In the genomic region with DNA sequence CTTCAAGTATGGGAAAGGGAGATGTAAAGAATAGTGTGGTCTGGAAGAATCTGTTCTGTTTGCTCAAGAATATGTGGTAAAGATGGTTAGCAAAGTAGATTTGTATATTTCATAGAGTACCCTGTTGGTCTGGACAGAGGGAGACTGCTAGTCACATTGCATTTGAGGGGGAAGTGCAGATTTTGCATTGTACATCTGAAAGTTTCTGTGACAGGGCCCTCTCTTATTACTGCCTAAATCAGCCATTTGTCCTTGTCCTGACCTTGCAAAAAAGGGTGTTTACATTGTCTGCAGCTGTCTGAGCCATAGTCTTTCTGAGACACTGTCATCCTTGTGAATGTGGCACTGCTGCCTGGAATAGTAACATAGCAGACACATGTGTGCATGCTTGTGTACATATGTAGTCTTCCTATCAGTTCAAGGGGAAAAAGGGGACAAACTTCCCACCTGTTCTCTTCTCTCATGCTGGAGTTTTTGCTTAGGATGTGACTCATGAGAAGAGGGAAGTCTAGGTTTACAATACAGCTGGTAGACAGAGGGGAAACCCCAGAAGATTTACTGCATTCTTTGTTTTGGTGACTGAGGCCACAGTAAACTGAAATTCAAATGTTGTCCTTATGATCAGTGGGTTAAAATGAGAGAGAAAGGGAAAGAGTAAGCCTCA, we compare ENCODE assay signal across 12 cellular contexts.
DNase-seq lines count a peak whose midpoint lies in the region; ATAC-seq and TF ChIP-seq lines count a peak whose summit lies in the region.
"Had no signal": no experiment of that assay in that cellular context is flagged by ENCODE, and none has a peak within 500 bp of the region (broad histone marks: within the 10 kb centered on the region; RNA-seq: fewer than 3 reads in every experiment).

No MANE protein-coding gene starts in this region.

- ATAC-seq in GM18868 (IDR thresholded peaks at IDR 0.05; ENCODE audit: unreplicated experiment) (peak; percentile 64), HG02852 (IDR thresholded peaks at IDR 0.05; ENCODE audit: unreplicated experiment) (peak; percentile 53), Panc1 (peak; percentile 21; the same call in 1 of the 2 replicates), mucosa of descending colon (peak; percentile 75), WTC11 (no peak), GM21526 (IDR thresholded peaks at IDR 0.05; ENCODE audit: low FRiP score, unreplicated experiment) (no peak)
- ATAC-seq: esophagus mucosa; naive thymus-derived CD4-positive, alpha-beta T cell had no signal

- no peaks in the 10 kb centered on the region for H3K36me3 Mint-ChIP-seq in activated CD4-positive, alpha-beta memory T cell treated with anti-CD3 and anti-CD28 coated beads, Interleukin-2, amount 10 ng/mL, durations not matched to agents 7 days and 5 days (ENCODE audit: low read depth)
- no peaks in the 10 kb centered on the region for H3K36me3 Mint-ChIP-seq in WTC11
- H3K36me3 Mint-ChIP-seq in glutamatergic neuron (ENCODE audit: unreplicated experiment) = no peaks in the 10 kb centered on the region
- H3K36me3 Mint-ChIP-seq: naive thymus-derived CD4-positive, alpha-beta T cell had no signal

- H3K27ac Mint-ChIP-seq in activated CD4-positive, alpha-beta memory T cell treated with anti-CD3 and anti-CD28 coated beads, Interleukin-2, amount 10 ng/mL, durations not matched to agents 7 days and 5 days = no peak overlapping the region
- H3K27ac Mint-ChIP-seq in WTC11 (no peak overlapping the region), glutamatergic neuron (ENCODE audit: unreplicated experiment) (no peak overlapping the region)
- H3K27ac Mint-ChIP-seq: naive thymus-derived CD4-positive, alpha-beta T cell had no signal

- H3K27ac ChIP-seq in Panc1 (ENCODE audit: low read length) = no peak overlapping the region
- H3K27ac ChIP-seq: BLaER1 had no signal

- no peaks in the 10 kb centered on the region for H3K27me3 ChIP-seq in Panc1 (ENCODE audit: control insufficient read depth, insufficient read depth, low read length)
- H3K27me3 ChIP-seq: BLaER1 had no signal

- H3K4me3 Mint-ChIP-seq in activated CD4-positive, alpha-beta memory T cell treated with anti-CD3 and anti-CD28 coated beads, Interleukin-2, amount 10 ng/mL, durations not matched to agents 7 days and 5 days = no peak overlapping the region
- H3K4me3 Mint-ChIP-seq in WTC11 = no peak overlapping the region
- H3K4me3 Mint-ChIP-seq in glutamatergic neuron (ENCODE audit: unreplicated experiment) = no peak overlapping the region
- H3K4me3 Mint-ChIP-seq: naive thymus-derived CD4-positive, alpha-beta T cell had no signal

- H3K4me1 Mint-ChIP-seq in activated CD4-positive, alpha-beta memory T cell treated with anti-CD3 and anti-CD28 coated beads, Interleukin-2, amount 10 ng/mL, durations not matched to agents 7 days and 5 days = no peaks in the 10 kb centered on the region
- H3K4me1 Mint-ChIP-seq in WTC11 (peaks cover 15% of the 10 kb centered on the region), glutamatergic neuron (ENCODE audit: low read depth, unreplicated experiment) (peaks cover 9% of the 10 kb centered on the region)
- H3K4me1 Mint-ChIP-seq: naive thymus-derived CD4-positive, alpha-beta T cell had no signal

- POLR2A ChIA-PET in Panc1 (lab: Charles Lee) = no interaction called here
- POLR2A ChIA-PET in activated CD4-positive, alpha-beta memory T cell treated with anti-CD3 and anti-CD28 coated beads, Interleukin-2, amount 10 ng/mL, durations not matched to agents 7 days and 5 days (lab: Charles Lee) = no interaction called here
- POLR2A ChIA-PET in WTC11 (lab: Charles Lee) = no interaction called here

- no peak for DNase-seq in Panc1 (ENCODE audit: low read depth, low spot score)
- no peak for DNase-seq in mucosa of descending colon
- no peak for DNase-seq in activated CD4-positive, alpha-beta memory T cell treated with anti-CD3 and anti-CD28 coated beads, Interleukin-2, amount 10 ng/mL, durations not matched to agents 7 days and 5 days
- no peak for DNase-seq in WTC11 (ENCODE audit: low spot score)
- DNase-seq in glutamatergic neuron = no peak
- DNase-seq: naive thymus-derived CD4-positive, alpha-beta T cell; NCI-H2029 had no signal

- in situ Hi-C loops in Panc1 (cut with HindIII; ENCODE audit: low pct_unique_long_range_greater_than_20kb, low sequenced_read_pairs) = no loop called here

- TF ChIP-seq CTCF in Panc1 (IDR thresholded peaks at IDR 0.05) (no peak), mucosa of descending colon (IDR thresholded peaks at IDR 0.05) (no peak), WTC11 (IDR thresholded peaks at IDR 0.05) (no peak), glutamatergic neuron (IDR thresholded peaks at IDR 0.05; ENCODE audit: partially characterized antibody, unreplicated experiment) (no peak)

- H3K4me3 ChIP-seq in Panc1 (ENCODE audit: low read depth in 2 of 2, low read length in 2 of 2) = no peak overlapping the region
- H3K4me3 ChIP-seq in mucosa of descending colon = no peak overlapping the region
- H3K4me3 ChIP-seq: BLaER1 had no signal

- BruUV-seq in Panc1 (replicated peaks; lab: Mats Ljungman, UMichigan) = no TSS peak

- CTCF ChIA-PET in Panc1 (lab: Charles Lee) (no interaction called here), WTC11 (lab: Charles Lee) (no interaction called here)
- CTCF ChIA-PET in activated CD4-positive, alpha-beta memory T cell treated with anti-CD3 and anti-CD28 coated beads, Interleukin-2, amount 10 ng/mL, durations not matched to agents 7 days and 5 days (lab: Charles Lee) = no interaction called here

- H3K4me1 ChIP-seq in Panc1 (ENCODE audit: control insufficient read depth, insufficient read depth, low read length) (no peaks in the 10 kb centered on the region), mucosa of descending colon (ENCODE audit: low read depth) (no peaks in the 10 kb centered on the region)
- H3K4me1 ChIP-seq: BLaER1 had no signal

- H3K9me3 ChIP-seq in Panc1 (ENCODE audit: control insufficient read depth, insufficient read depth, low read depth, low read length) (no peaks in the 10 kb centered on the region), mucosa of descending colon (no peaks in the 10 kb centered on the region)
- H3K9me3 ChIP-seq: BLaER1 had no signal

- intact Hi-C loops in Panc1 (cut with micrococcal nuclease; ENCODE audit: unreplicated experiment) (no loop called here), mucosa of descending colon (cut with DNase I, micrococcal nuclease) (no loop called here)

- H3K9me3 Mint-ChIP-seq in activated CD4-positive, alpha-beta memory T cell treated with anti-CD3 and anti-CD28 coated beads, Interleukin-2, amount 10 ng/mL, durations not matched to agents 7 days and 5 days = no peaks in the 10 kb centered on the region
- H3K9me3 Mint-ChIP-seq in WTC11 = no peaks in the 10 kb centered on the region
- H3K9me3 Mint-ChIP-seq in glutamatergic neuron (ENCODE audit: unreplicated experiment) = no peaks in the 10 kb centered on the region
- H3K9me3 Mint-ChIP-seq: naive thymus-derived CD4-positive, alpha-beta T cell had no signal

- H3K27me3 Mint-ChIP-seq in activated CD4-positive, alpha-beta memory T cell treated with anti-CD3 and anti-CD28 coated beads, Interleukin-2, amount 10 ng/mL, durations not matched to agents 7 days and 5 days = no peaks in the 10 kb centered on the region
- no peaks in the 10 kb centered on the region for H3K27me3 Mint-ChIP-seq in WTC11 (ENCODE audit: low read depth)
- no peaks in the 10 kb centered on the region for H3K27me3 Mint-ChIP-seq in glutamatergic neuron (ENCODE audit: unreplicated experiment)

- H3K36me3 ChIP-seq in Panc1 (ENCODE audit: control insufficient read depth, insufficient read depth, low read length) (no peaks in the 10 kb centered on the region), mucosa of descending colon (ENCODE audit: low read depth) (no peaks in the 10 kb centered on the region)
- H3K36me3 ChIP-seq: BLaER1 had no signal

TF ChIP-seq in WTC11, 78 proteins besides CTCF, POLR2A, EP300 and RAD21:
- TF ChIP-seq ZNF423 (CRISPR knock-in tag; IDR thresholded peaks at IDR 0.05) = no peak
- TF ChIP-seq CBFB (CRISPR knock-in tag; IDR thresholded peaks at IDR 0.05; ENCODE audit: low read depth) = no peak
- TF ChIP-seq ATF3 (CRISPR knock-in tag; conservative IDR thresholded peaks at IDR 0.05) = no peak

Comparison
In these comparisons a context has a peak if more than half of its experiments do, and no peak if none do; other contexts are left out.
1. ATAC-seq: peak in GM18868 (single experiment), HG02852 (single experiment), Panc1 (single experiment) and mucosa of descending colon (single experiment); none in WTC11 (single experiment) and GM21526 (single experiment).